ENCODE assay signal across 8 cellular contexts in genomic region chr16:23452572-23453337, GRCh38.
DNase-seq lines count a peak whose midpoint lies in the region; ATAC-seq lines count a peak whose summit lies in the region.

TSS of gene COG7 (minus strand) at chr16:23453189. CDS start at chr16:23452994, 195 bp downstream.

- DNase-seq in NCI-H345 treated with DMSO at 0.1 percent for 48 hours (lab: John Stamatoyannopoulos, UW; ENCODE audit: unreplicated experiment), result peak; percentile 86
- DNase-seq in activated CD4-positive, alpha-beta T cell treated with anti-CD3 and anti-CD28 coated beads for 1 hour, result peak; percentile 74
- peak; percentile 80 for DNase-seq in cerebellar cortex (ENCODE audit: low spot score)
- DNase-seq in islet precursor cell, result peak; percentile 93
- DNase-seq in stimulated activated CD4-positive, alpha-beta T cell treated with anti-CD3 and anti-CD28 coated beads, Interleukin-12 subunit alpha, Interleukin-12 subunit beta, amount 100 ng/mL, for 24 hours (ENCODE audit: low read depth in 2 of 2), result peak; percentile 79 to 82

- H2AFZ ChIP-seq in ACC112 (ENCODE audit: low read length, unreplicated experiment), result peak within 1 kb of the TSS; percentile 94

- H3K27ac ChIP-seq in ACC112 (ENCODE audit: low read depth, low read length), result peak within 1 kb of the TSS; percentile 27

- no peaks in the 10 kb centered on the region for H3K27me3 ChIP-seq in ACC112 (ENCODE audit: insufficient read depth, low read length)

- ATAC-seq in GM18868 (IDR thresholded peaks at IDR 0.05; ENCODE audit: unreplicated experiment) (peak; percentile 88), HG03103 (IDR thresholded peaks at IDR 0.05; ENCODE audit: low read depth, unreplicated experiment) (peak; percentile 64)

- no peaks in the 10 kb centered on the region for H3K36me3 ChIP-seq in ACC112 (ENCODE audit: insufficient read depth, low read length)

- peaks cover 8% of the 10 kb centered on the region for H3K4me1 ChIP-seq in ACC112 (ENCODE audit: control insufficient read depth, insufficient read depth, low read length, unreplicated experiment)

- peak within 1 kb of the TSS; percentile 92 for H3K4me3 ChIP-seq in ACC112 (ENCODE audit: low read depth, low read length)

- H3K79me2 ChIP-seq in ACC112 (ENCODE audit: control insufficient read depth, insufficient read depth, low read length, unreplicated experiment), result peaks cover 22% of the 10 kb centered on the region

Comparison
In these comparisons a context has a peak if more than half of its experiments do, and no peak if none do; other contexts are left out.
1. Peak in every context shown above with its lines: DNase-seq, ATAC-seq, H3K4me3 ChIP-seq and H3K27ac ChIP-seq.